Comparison of ENCODE assay signal across 25 cellular contexts in the genomic region with DNA sequence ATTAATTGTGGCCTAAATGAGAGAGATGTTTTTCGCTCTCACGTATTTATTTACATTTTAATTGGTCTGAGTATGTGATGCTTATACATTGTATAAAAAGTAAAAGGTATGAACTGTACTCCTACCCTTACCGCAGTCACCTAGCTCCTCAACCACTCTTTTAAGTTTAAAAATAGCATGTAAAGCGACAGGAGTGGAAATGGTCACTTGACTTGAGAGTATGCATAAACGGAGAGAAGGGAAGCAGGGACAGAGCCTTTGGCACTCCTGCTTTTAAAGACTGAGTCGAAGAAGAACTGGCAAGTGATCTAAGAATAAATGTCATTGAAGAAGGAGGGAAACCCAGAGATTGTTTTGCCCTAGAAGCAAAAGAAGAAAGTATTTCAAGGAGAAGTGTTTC.
"Had no signal": no experiment of that assay in that cellular context is flagged by ENCODE, and none has a peak within 500 bp of the region (broad histone marks: within the 10 kb centered on the region; RNA-seq: fewer than 3 reads in every experiment).

No MANE protein-coding gene starts in this region.

- H3K4me3 ChIP-seq: esophagus squamous epithelium, pancreas, right lobe of liver, thoracic aorta, transverse colon, upper lobe of right lung, vagina had no signal

- H3K27ac Mint-ChIP-seq: effector memory CD8-positive, alpha-beta T cell; immature natural killer cell; naive thymus-derived CD4-positive, alpha-beta T cell; nephron; stimulated activated naive B cell treated with anti-CD40 and anti-IgM and Interleukin-4, amounts not matched to agents 10 μg/mL and 1 μg/mL and 100 μg/mL, for 72 hours; stimulated activated naive CD8-positive, alpha-beta T cell treated with anti-CD3 and anti-CD28 coated beads, Interleukin-15, Interleukin-2, amounts not matched to agents 100 ng/mL and 50 ng/mL, for 24 hours had no signal

- H3K27me3 Mint-ChIP-seq: effector memory CD8-positive, alpha-beta T cell; naive thymus-derived CD4-positive, alpha-beta T cell; stimulated activated naive B cell treated with anti-CD40 and anti-IgM and Interleukin-4, amounts not matched to agents 10 μg/mL and 1 μg/mL and 100 μg/mL, for 72 hours had no signal

- H3K9me3 Mint-ChIP-seq: effector memory CD8-positive, alpha-beta T cell; immature natural killer cell; naive thymus-derived CD4-positive, alpha-beta T cell; nephron; stimulated activated naive B cell treated with anti-CD40 and anti-IgM and Interleukin-4, amounts not matched to agents 10 μg/mL and 1 μg/mL and 100 μg/mL, for 72 hours; stimulated activated naive CD8-positive, alpha-beta T cell treated with anti-CD3 and anti-CD28 coated beads, Interleukin-15, Interleukin-2, amounts not matched to agents 100 ng/mL and 50 ng/mL, for 24 hours had no signal

- H3K27ac ChIP-seq: esophagus squamous epithelium, pancreas, right lobe of liver, thoracic aorta, transverse colon, upper lobe of right lung, vagina had no signal

- H3K9me3 ChIP-seq: esophagus squamous epithelium, pancreas, right lobe of liver, thoracic aorta, transverse colon, upper lobe of right lung, vagina had no signal

- ATAC-seq: effector memory CD8-positive, alpha-beta T cell; naive thymus-derived CD4-positive, alpha-beta T cell; pancreas; right lobe of liver; stimulated activated naive B cell treated with anti-CD40 and anti-IgM and Interleukin-4, amounts not matched to agents 10 μg/mL and 1 μg/mL and 100 μg/mL, for 72 hours; upper lobe of right lung had no signal

- H3K36me3 ChIP-seq: esophagus squamous epithelium, pancreas, right lobe of liver, thoracic aorta, transverse colon, upper lobe of right lung, vagina had no signal

- H3K36me3 Mint-ChIP-seq: immature natural killer cell; naive thymus-derived CD4-positive, alpha-beta T cell; stimulated activated naive B cell treated with anti-CD40 and anti-IgM and Interleukin-4, amounts not matched to agents 10 μg/mL and 1 μg/mL and 100 μg/mL, for 72 hours had no signal

- H3K4me1 Mint-ChIP-seq: immature natural killer cell; naive thymus-derived CD4-positive, alpha-beta T cell; nephron; stimulated activated naive B cell treated with anti-CD40 and anti-IgM and Interleukin-4, amounts not matched to agents 10 μg/mL and 1 μg/mL and 100 μg/mL, for 72 hours had no signal

- H3K4me1 ChIP-seq: esophagus squamous epithelium, pancreas, right lobe of liver, transverse colon, upper lobe of right lung, vagina had no signal

- H3K4me3 Mint-ChIP-seq: effector memory CD8-positive, alpha-beta T cell; immature natural killer cell; naive thymus-derived CD4-positive, alpha-beta T cell; nephron; stimulated activated naive B cell treated with anti-CD40 and anti-IgM and Interleukin-4, amounts not matched to agents 10 μg/mL and 1 μg/mL and 100 μg/mL, for 72 hours; stimulated activated naive CD8-positive, alpha-beta T cell treated with anti-CD3 and anti-CD28 coated beads, Interleukin-15, Interleukin-2, amounts not matched to agents 100 ng/mL and 50 ng/mL, for 24 hours had no signal

- H3K27me3 ChIP-seq: esophagus squamous epithelium, pancreas, right lobe of liver, transverse colon, upper lobe of right lung, vagina had no signal

- DNase-seq: cortex of kidney; effector memory CD8-positive, alpha-beta T cell; erythroblast; esophagus squamous epithelium; hypothalamus; immature natural killer cell; islet precursor cell; mesendoderm; midbrain; naive thymus-derived CD4-positive, alpha-beta T cell; pancreas; retina; right lobe of liver; small intestine; stimulated activated CD4-positive, alpha-beta T cell treated with anti-CD3 and anti-CD28 coated beads, Interleukin-15, amount 100 ng/mL, for 24 hours; stimulated activated CD4-positive, alpha-beta T cell treated with anti-CD3 and anti-CD28 coated beads, Interleukin-2, amount 100 ng/mL, for 48 hours; stimulated activated naive B cell treated with anti-CD40 and anti-IgM and Interleukin-4, amounts not matched to agents 10 μg/mL and 1 μg/mL and 100 μg/mL, for 72 hours; transverse colon; upper lobe of right lung had no signal

- FAIRE-seq: endometrium, frontal cortex, pancreas, small intestine had no signal
